In genomic region chr1:159084152-159084551, GRCh38 we compare ENCODE assay signal across 16 cellular contexts. TPM values are rescaled to one million over a fixed set of nuclear protein-coding genes. Genes with fewer than 3 reads are reported as not detected.
DNase-seq lines count a peak whose midpoint lies in the region; ATAC-seq and TF ChIP-seq lines count a peak whose summit lies in the region.
"Had no signal": no experiment of that assay in that cellular context is flagged by ENCODE, and none has a peak within 500 bp of the region (broad histone marks: within the 10 kb centered on the region; RNA-seq: fewer than 3 reads in every experiment).

No MANE protein-coding gene starts in this region.

- H3K27ac Mint-ChIP-seq in glutamatergic neuron (ENCODE audit: unreplicated experiment): peak overlapping the region; percentile 31
- H3K27ac Mint-ChIP-seq: B cell; CD14-positive monocyte; CD8-positive, alpha-beta memory T cell had no signal

- no peak overlapping the region for H3K9ac ChIP-seq in SK-N-SH

- TF ChIP-seq POLR2A in upper lobe of left lung (IDR thresholded peaks at IDR 0.05): no peak

- TF ChIP-seq EP300 in SK-N-SH (IDR thresholded peaks at IDR 0.05; ENCODE audit: borderline replicate concordance in 1 of 2, low read depth in 1 of 2, low read length in 1 of 2) (no peak), upper lobe of left lung (IDR thresholded peaks at IDR 0.05) (no peak)

- WGBS in SK-N-SH (ENCODE audit: low lambda C conversion rate): 39% methylated on average over 3 of the region's 3 CpGs
- WGBS in upper lobe of left lung, 2 donors: 66 to 75% methylated on average over 3 of the region's 3 CpGs

- no peaks in the 10 kb centered on the region for H3K36me3 Mint-ChIP-seq in glutamatergic neuron (ENCODE audit: unreplicated experiment)
- H3K36me3 Mint-ChIP-seq: CD8-positive, alpha-beta memory T cell had no signal

- H3K4me1 ChIP-seq in SK-N-SH (ENCODE audit: control insufficient read depth in 1 of 2, insufficient read depth in 2 of 2, low read depth in 1 of 2, low read length in 1 of 2) (peaks cover 0 to 25% of the 10 kb centered on the region in 2 experiments; a peak in 3 of 4 replicates), upper lobe of left lung (no peaks in the 10 kb centered on the region)
- H3K4me1 ChIP-seq: Caco-2 had no signal

- no peak for TF ChIP-seq CTCF in SK-N-SH (IDR thresholded peaks at IDR 0.05)
- no peak for TF ChIP-seq CTCF in glutamatergic neuron (IDR thresholded peaks at IDR 0.05; ENCODE audit: partially characterized antibody, unreplicated experiment)
- no peak for TF ChIP-seq CTCF in upper lobe of left lung (IDR thresholded peaks at IDR 0.05)

- H3K4me2 ChIP-seq in SK-N-SH: no peak overlapping the region

- CTCF ChIA-PET in SK-N-SH (lab: Yijun Ruan, JAX): no interaction called here

- POLR2A ChIA-PET in SK-N-SH (lab: Yijun Ruan, JAX): no interaction called here

- H3K4me3 Mint-ChIP-seq in glutamatergic neuron (ENCODE audit: unreplicated experiment): peak overlapping the region; percentile 13
- H3K4me3 Mint-ChIP-seq: B cell; CD8-positive, alpha-beta memory T cell had no signal

- no peak for DNase-seq in SK-N-SH
- peak; percentile 36 to 45 for DNase-seq in Kasumi-1 (lab: John Stamatoyannopoulos, UW)
- DNase-seq in glutamatergic neuron: no peak
- no peak for DNase-seq in upper lobe of left lung
- DNase-seq in HPDE6-E6E7 (ENCODE audit: extremely low spot score): no peak
- DNase-seq: 8988T; Caco-2; CD8-positive, alpha-beta memory T cell; DND-41 had no signal

- peaks cover 5% of the 10 kb centered on the region for H3K9me3 Mint-ChIP-seq in glutamatergic neuron (ENCODE audit: unreplicated experiment)
- H3K9me3 Mint-ChIP-seq: CD8-positive, alpha-beta memory T cell had no signal

- ATAC-seq in SK-N-SH treated with all-trans-retinoic acid at 6 μM for 48 hours (no peak), upper lobe of left lung (ENCODE audit: low FRiP score in 2 of 2) (no peak), HG02610 (IDR thresholded peaks at IDR 0.05; ENCODE audit: unreplicated experiment) (no peak), GM19395 (IDR thresholded peaks at IDR 0.05; ENCODE audit: unreplicated experiment) (no peak)
- ATAC-seq: HCT116, HepG2 had no signal

- no peak for TF ChIP-seq RAD21 in SK-N-SH (IDR thresholded peaks at IDR 0.05; ENCODE audit: low read length)

- H4K20me1 ChIP-seq in SK-N-SH (ENCODE audit: insufficient read depth): no peaks in the 10 kb centered on the region

- H3K27me3 Mint-ChIP-seq in glutamatergic neuron (ENCODE audit: unreplicated experiment): peaks cover 4% of the 10 kb centered on the region
- H3K27me3 Mint-ChIP-seq: B cell; CD8-positive, alpha-beta memory T cell had no signal

- peaks cover 48% of the 10 kb centered on the region for H3K4me1 Mint-ChIP-seq in glutamatergic neuron (ENCODE audit: low read depth, unreplicated experiment)

- peaks cover 21% of the 10 kb centered on the region for H3F3A ChIP-seq in SK-N-SH (replicated peaks; ENCODE audit: insufficient read depth)

- H3K9me2 ChIP-seq in SK-N-SH: no peaks in the 10 kb centered on the region

- no peaks in the 10 kb centered on the region for H3K9me3 ChIP-seq in SK-N-SH
- H3K9me3 ChIP-seq in upper lobe of left lung: no peaks in the 10 kb centered on the region
- H3K9me3 ChIP-seq: Caco-2 had no signal

- H3K4me3 ChIP-seq in SK-N-SH (ENCODE audit: low read depth in 2 of 2, low read length in 1 of 2): no peak overlapping the region
- H3K4me3 ChIP-seq in upper lobe of left lung: no peak overlapping the region

- no peaks in the 10 kb centered on the region for H3K36me3 ChIP-seq in SK-N-SH (replicated peaks in 1 of 2; ENCODE audit: control insufficient read depth in 1 of 2, insufficient read depth in 2 of 2, low read length in 1 of 2)
- H3K36me3 ChIP-seq in upper lobe of left lung: no peaks in the 10 kb centered on the region

- H3K27ac ChIP-seq in SK-N-SH (ENCODE audit: low read depth in 2 of 2, low read length in 1 of 2) (no peak overlapping the region), upper lobe of left lung (peak overlapping the region; percentile 5 to 74 (median 58))

- H3K27me3 ChIP-seq in SK-N-SH (ENCODE audit: insufficient read depth) (no peaks in the 10 kb centered on the region), upper lobe of left lung (no peaks in the 10 kb centered on the region)

- H2AFZ ChIP-seq in SK-N-SH (ENCODE audit: low read depth): 0 out of 2 replicates have a peak overlapping the region, but pooled peaks have one; percentile 1

- H3K79me2 ChIP-seq in SK-N-SH (ENCODE audit: insufficient read depth): no peaks in the 10 kb centered on the region

TF ChIP-seq in SK-N-SH, 30 proteins besides CTCF, POLR2A, EP300 and RAD21 (continues in another document):
- TF ChIP-seq FOXM1 (IDR thresholded peaks at IDR 0.05; ENCODE audit: low read depth) (no peak), FOSL2 (IDR thresholded peaks at IDR 0.05; ENCODE audit: borderline replicate concordance, low read depth) (no peak), FOXJ3 (CRISPR knock-in tag; IDR thresholded peaks at IDR 0.05) (no peak), SIN3A (IDR thresholded peaks at IDR 0.05; ENCODE audit: borderline replicate concordance, low read depth, low read length) (no peak), EZH2phosphoT487 (IDR thresholded peaks at IDR 0.05; ENCODE audit: borderline replicate concordance, low read depth) (no peak), RFX5 (IDR thresholded peaks at IDR 0.05; ENCODE audit: low read length) (no peak), USF2 (IDR thresholded peaks at IDR 0.05; ENCODE audit: borderline replicate concordance, low read depth, low read length) (no peak), ZBTB33 (IDR thresholded peaks at IDR 0.05; ENCODE audit: borderline replicate concordance, low read depth) (no peak)

TF ChIP-seq in SK-N-SH treated with all-trans-retinoic acid at 6 μM for 48 hours, 23 proteins besides CTCF, POLR2A, EP300 and RAD21:
- no peak for TF ChIP-seq ARNTL (CRISPR knock-in tag; IDR thresholded peaks at IDR 0.05; ENCODE audit: borderline replicate concordance, low read depth)
- no peak for TF ChIP-seq PATZ1 (CRISPR knock-in tag; IDR thresholded peaks at IDR 0.05; ENCODE audit: borderline replicate concordance)
- no peak for TF ChIP-seq ZFP30 (CRISPR knock-in tag; IDR thresholded peaks at IDR 0.05)
- no peak for TF ChIP-seq POU6F1 (CRISPR knock-in tag; IDR thresholded peaks at IDR 0.05; ENCODE audit: borderline replicate concordance, low read depth)
- no peak for TF ChIP-seq SNAI2 (CRISPR knock-in tag; IDR thresholded peaks at IDR 0.05)
- no peak for TF ChIP-seq ZFP3 (CRISPR knock-in tag; IDR thresholded peaks at IDR 0.05)
- no peak for TF ChIP-seq TOX (CRISPR knock-in tag; IDR thresholded peaks at IDR 0.05; ENCODE audit: borderline replicate concordance)
- no peak for TF ChIP-seq GLIS3 (CRISPR knock-in tag; IDR thresholded peaks at IDR 0.05)
- no peak for TF ChIP-seq ZNF70 (CRISPR knock-in tag; IDR thresholded peaks at IDR 0.05)

RNA-seq across cellular contexts. Expression of gene AIM2, which starts 7.6 kb away (rescaled TPM):
- polyA plus RNA-seq in SK-N-SH (2012; rRNA removed): 1.1 TPM in 2 replicates
- 1.6 and 1.8 TPM in 2 replicates for polyA plus RNA-seq in SK-N-SH (2012; cell fraction: cytosol; rRNA removed)
- 0.42 and 1.2 TPM in 2 replicates for polyA plus RNA-seq in SK-N-SH (2012; cell fraction: nucleus; rRNA removed)
- total RNA-seq in glutamatergic neuron (ENCODE audit: unreplicated experiment) (5.3 TPM), upper lobe of left lung (1 to 10 TPM in 4 of 6 donors, under 1 TPM in 1, not detected in 1; 0.80 to 5.5 (median 2.7) TPM)
- total RNA-seq: Caco-2, HepG2 had no signal
- polyA plus RNA-seq: HepG2 had no signal

Comparison
In these comparisons a context has a peak if more than half of its experiments do, and no peak if none do; other contexts are left out.
1. DNase-seq: peak in Kasumi-1 (2 of 2); none in SK-N-SH (single experiment), glutamatergic neuron (single experiment), upper lobe of left lung (0 of 2) and HPDE6-E6E7 (single experiment).
2. H3K27ac ChIP-seq: peak in upper lobe of left lung (4 of 4); none in SK-N-SH (0 of 2).